12 cellular contexts compared by ENCODE assay signal in genomic region chr7:20408467-20408826, GRCh38.
DNase-seq lines count a peak whose midpoint lies in the region; ATAC-seq and TF ChIP-seq lines count a peak whose summit lies in the region.
"Had no signal": no experiment of that assay in that cellular context is flagged by ENCODE, and none has a peak within 500 bp of the region (broad histone marks: within the 10 kb centered on the region; RNA-seq: fewer than 3 reads in every experiment).

No MANE protein-coding gene starts in this region.

- H3K36me3 ChIP-seq in ACC112 (ENCODE audit: insufficient read depth, low read length) (no peaks in the 10 kb centered on the region), hepatocyte (replicated peaks; ENCODE audit: insufficient read depth, low read depth) (no peaks in the 10 kb centered on the region)

- no peaks in the 10 kb centered on the region for H3K36me3 Mint-ChIP-seq in natural killer cell treated with Interleukin-12 subunit alpha and Interleukin-12 subunit beta and Interleukin-15 and Interleukin-18, amount 100 ng/mL, for 72 hours
- H3K36me3 Mint-ChIP-seq: activated naive CD8-positive, alpha-beta T cell treated with anti-CD3 and anti-CD28 coated beads, Interleukin-2, amount 10 ng/mL, durations not matched to agents 7 days and 5 days; CD4-positive, CD25-positive, alpha-beta regulatory T cell had no signal

- ATAC-seq in HG03175 (IDR thresholded peaks at IDR 0.05; ENCODE audit: unreplicated experiment): no peak
- ATAC-seq in natural killer cell treated with Interleukin-12 subunit alpha and Interleukin-12 subunit beta and Interleukin-15 and Interleukin-18, amount 100 ng/mL, for 72 hours: no peak

- H4K20me1 ChIP-seq in hepatocyte (ENCODE audit: insufficient read depth, poor library complexity, severe bottlenecking): no peaks in the 10 kb centered on the region

- intact Hi-C loops in head of caudate nucleus (cut with DNase I): loop anchor here (5.0 kb wide), 1 partner anchor 76 kb away; the partner anchor contains the start of gene ITGB8

- peak; percentile 48 for DNase-seq in astrocyte of the hippocampus (ENCODE audit: low read depth, low spot score)
- no peak for DNase-seq in hepatocyte (ENCODE audit: low spot score)
- no peak for DNase-seq in head of caudate nucleus
- DNase-seq in NCI-H2171 treated with DMSO at 0.1 percent for 48 hours (lab: John Stamatoyannopoulos, UW): no peak
- DNase-seq in natural killer cell treated with Interleukin-12 subunit alpha and Interleukin-12 subunit beta and Interleukin-15 and Interleukin-18, amount 100 ng/mL, for 72 hours (ENCODE audit: low spot score): no peak
- DNase-seq: activated CD4-positive, alpha-beta T cell treated with anti-CD3 and anti-CD28 coated beads, Interleukin-2, amount 10 ng/mL, durations not matched to agents 7 days and 5 days; activated naive CD8-positive, alpha-beta T cell treated with anti-CD3 and anti-CD28 coated beads, Interleukin-2, amount 10 ng/mL, durations not matched to agents 7 days and 5 days; CD4-positive, CD25-positive, alpha-beta regulatory T cell had no signal

- 98% methylated on average over 2 of the region's 2 CpGs for WGBS in hepatocyte (ENCODE audit: low lambda C conversion rate, missing lambda C conversion rate)

- H3K9me3 ChIP-seq in hepatocyte (ENCODE audit: low read depth): no peaks in the 10 kb centered on the region
- H3K9me3 ChIP-seq: SJCRH30 had no signal

- peak overlapping the region; percentile 30 for H3K4me2 ChIP-seq in hepatocyte

- no peak overlapping the region for H2AFZ ChIP-seq in ACC112 (ENCODE audit: low read length, unreplicated experiment)
- no peak overlapping the region for H2AFZ ChIP-seq in hepatocyte

- H3K4me3 Mint-ChIP-seq in natural killer cell treated with Interleukin-12 subunit alpha and Interleukin-12 subunit beta and Interleukin-15 and Interleukin-18, amount 100 ng/mL, for 72 hours: no peak overlapping the region
- H3K4me3 Mint-ChIP-seq: activated CD4-positive, alpha-beta T cell treated with anti-CD3 and anti-CD28 coated beads, Interleukin-2, amount 10 ng/mL, durations not matched to agents 7 days and 5 days; activated naive CD8-positive, alpha-beta T cell treated with anti-CD3 and anti-CD28 coated beads, Interleukin-2, amount 10 ng/mL, durations not matched to agents 7 days and 5 days; CD4-positive, CD25-positive, alpha-beta regulatory T cell had no signal

- H3K4me1 Mint-ChIP-seq in natural killer cell treated with Interleukin-12 subunit alpha and Interleukin-12 subunit beta and Interleukin-15 and Interleukin-18, amount 100 ng/mL, for 72 hours (ENCODE audit: low read depth in 2 of 2): no peaks in the 10 kb centered on the region
- H3K4me1 Mint-ChIP-seq: activated CD4-positive, alpha-beta T cell treated with anti-CD3 and anti-CD28 coated beads, Interleukin-2, amount 10 ng/mL, durations not matched to agents 7 days and 5 days; activated naive CD8-positive, alpha-beta T cell treated with anti-CD3 and anti-CD28 coated beads, Interleukin-2, amount 10 ng/mL, durations not matched to agents 7 days and 5 days; CD4-positive, CD25-positive, alpha-beta regulatory T cell had no signal

- TF ChIP-seq EP300 in Ishikawa (IDR thresholded peaks at IDR 0.05; ENCODE audit: borderline replicate concordance): no peak

- H3K27ac Mint-ChIP-seq in natural killer cell treated with Interleukin-12 subunit alpha and Interleukin-12 subunit beta and Interleukin-15 and Interleukin-18, amount 100 ng/mL, for 72 hours: no peak overlapping the region
- H3K27ac Mint-ChIP-seq: activated CD4-positive, alpha-beta T cell treated with anti-CD3 and anti-CD28 coated beads, Interleukin-2, amount 10 ng/mL, durations not matched to agents 7 days and 5 days; activated naive CD8-positive, alpha-beta T cell treated with anti-CD3 and anti-CD28 coated beads, Interleukin-2, amount 10 ng/mL, durations not matched to agents 7 days and 5 days; CD4-positive, CD25-positive, alpha-beta regulatory T cell had no signal

- H3K27me3 ChIP-seq in ACC112 (ENCODE audit: insufficient read depth, low read length) (no peaks in the 10 kb centered on the region), hepatocyte (no peaks in the 10 kb centered on the region)
- H3K27me3 ChIP-seq: SJCRH30 had no signal

- no peaks in the 10 kb centered on the region for H3K9me3 Mint-ChIP-seq in natural killer cell treated with Interleukin-12 subunit alpha and Interleukin-12 subunit beta and Interleukin-15 and Interleukin-18, amount 100 ng/mL, for 72 hours
- H3K9me3 Mint-ChIP-seq: activated CD4-positive, alpha-beta T cell treated with anti-CD3 and anti-CD28 coated beads, Interleukin-2, amount 10 ng/mL, durations not matched to agents 7 days and 5 days; activated naive CD8-positive, alpha-beta T cell treated with anti-CD3 and anti-CD28 coated beads, Interleukin-2, amount 10 ng/mL, durations not matched to agents 7 days and 5 days; CD4-positive, CD25-positive, alpha-beta regulatory T cell had no signal

- H3K4me3 ChIP-seq in ACC112 (ENCODE audit: low read depth, low read length) (no peak overlapping the region), hepatocyte (no peak overlapping the region)
- H3K4me3 ChIP-seq: SJCRH30 had no signal

- TF ChIP-seq RAD21 in Ishikawa (IDR thresholded peaks at IDR 0.05; ENCODE audit: low read depth): no peak

- H3K27me3 Mint-ChIP-seq in natural killer cell treated with Interleukin-12 subunit alpha and Interleukin-12 subunit beta and Interleukin-15 and Interleukin-18, amount 100 ng/mL, for 72 hours: no peaks in the 10 kb centered on the region
- H3K27me3 Mint-ChIP-seq: activated CD4-positive, alpha-beta T cell treated with anti-CD3 and anti-CD28 coated beads, Interleukin-2, amount 10 ng/mL, durations not matched to agents 7 days and 5 days; activated naive CD8-positive, alpha-beta T cell treated with anti-CD3 and anti-CD28 coated beads, Interleukin-2, amount 10 ng/mL, durations not matched to agents 7 days and 5 days; CD4-positive, CD25-positive, alpha-beta regulatory T cell had no signal

- no peaks in the 10 kb centered on the region for H3K79me2 ChIP-seq in ACC112 (ENCODE audit: control insufficient read depth, insufficient read depth, low read length, unreplicated experiment)
- no peaks in the 10 kb centered on the region for H3K79me2 ChIP-seq in hepatocyte

- H3K4me1 ChIP-seq in ACC112 (ENCODE audit: control insufficient read depth, insufficient read depth, low read length, unreplicated experiment) (peaks cover 22% of the 10 kb centered on the region), hepatocyte (ENCODE audit: insufficient read depth) (peaks cover 18% of the 10 kb centered on the region)
- H3K4me1 ChIP-seq: SJCRH30 had no signal

- H3K9me2 ChIP-seq in hepatocyte (replicated peaks; ENCODE audit: insufficient read depth): no peaks in the 10 kb centered on the region

- no peak for TF ChIP-seq CTCF in hepatocyte (IDR thresholded peaks at IDR 0.05; ENCODE audit: poor library complexity)

- H3K27ac ChIP-seq in ACC112 (ENCODE audit: low read depth, low read length) (peak overlapping the region; percentile 51), hepatocyte (peak overlapping the region; percentile 3)
- H3K27ac ChIP-seq: SJCRH30 had no signal

TF ChIP-seq in Ishikawa, 13 proteins besides CTCF, POLR2A, EP300 and RAD21:
- no peak for TF ChIP-seq CREB1 (IDR thresholded peaks at IDR 0.05; ENCODE audit: low read depth)
- TF ChIP-seq USF1 (IDR thresholded peaks at IDR 0.05): no peak
- TF ChIP-seq MAX (IDR thresholded peaks at IDR 0.05): no peak
- TF ChIP-seq TCF12 (IDR thresholded peaks at IDR 0.05; ENCODE audit: low read depth): no peak
- 0 out of 2 replicates have a peak, but pooled peaks have one; percentile 17 for TF ChIP-seq CEBPB (IDR thresholded peaks at IDR 0.05)
TF ChIP-seq in Ishikawa: peak in this region for 1.
